ENCODE assay signal across 8 cellular contexts in genomic region chr6:110999634-111000270, GRCh38. TPM values are rescaled to one million over a fixed set of nuclear protein-coding genes. Genes with fewer than 3 reads are reported as not detected.
A peak's percentile ranks its signal among the peaks of the same experiment; 100 is the strongest.
DNase-seq lines count a peak whose midpoint lies in the region; ATAC-seq and TF ChIP-seq lines count a peak whose summit lies in the region.

No MANE protein-coding gene starts in this region.

- no peak overlapping the region for H3K9ac ChIP-seq in liver (ENCODE audit: low read depth in 1 of 2, low read length in 2 of 2)

- peaks cover 1% of the 10 kb centered on the region; the same call in 1 of the 2 replicates for H3K4me1 Mint-ChIP-seq in HFFc6 (ENCODE audit: low read depth)

- POLR2A ChIA-PET in BJ (lab: Charles Lee) = no interaction called here

- H3K4me3 Mint-ChIP-seq in HFFc6 = no peak overlapping the region

- CTCF ChIA-PET in BJ (lab: Yijun Ruan, JAX) = interaction anchor here (0.6 to 4.6 kb wide), 8 partner anchors 9 to 482 kb away, joined by 3 to 28 read pairs (median 3); no protein-coding TSS in a partner anchor

- DNase-seq in BJ (ENCODE audit: low read depth) (no peak), HFFc6 (peak; percentile 22), astrocyte of the cerebellum (ENCODE audit: low read depth) (no peak), middle frontal gyrus (ENCODE audit: extremely low spot score, low spot score) (no peak), right atrium auricular region (ENCODE audit: low spot score) (no peak)
- DNase-seq in activated effector memory CD4-positive, alpha-beta T cell treated with Interleukin-2 at 50 U/mL for 16 hours = no peak

- H3K27me3 ChIP-seq in BJ (ENCODE audit: control insufficient read depth, insufficient read depth, low read length) (no peaks in the 10 kb centered on the region), liver (ENCODE audit: control insufficient read depth in 4 of 4, insufficient read depth in 4 of 4, low read length in 3 of 4) (no peaks in the 10 kb centered on the region), right atrium auricular region (no peaks in the 10 kb centered on the region)

- H3K4me1 ChIP-seq in liver (ENCODE audit: control insufficient read depth in 4 of 4, insufficient read depth in 4 of 4, low read length in 3 of 4) (peaks cover 0 to 3% (median 2%) of the 10 kb centered on the region in 4 donors), right atrium auricular region (no peaks in the 10 kb centered on the region)

- no peak overlapping the region for H3K27ac Mint-ChIP-seq in HFFc6

- H3K27ac ChIP-seq in liver (ENCODE audit: low read depth in 1 of 2, low read length in 2 of 2) (no peak overlapping the region), right atrium auricular region (no peak overlapping the region)

- H3K9me3 ChIP-seq in liver (ENCODE audit: control insufficient read depth in 4 of 4, low read length in 3 of 4) = no peaks in the 10 kb centered on the region
- H3K9me3 ChIP-seq in right atrium auricular region = no peaks in the 10 kb centered on the region

- H3K36me3 ChIP-seq in BJ (ENCODE audit: control insufficient read depth, insufficient read depth, low read length) = peaks cover 11% of the 10 kb centered on the region
- H3K36me3 ChIP-seq in liver (ENCODE audit: control insufficient read depth in 4 of 4, insufficient read depth in 3 of 4, low read depth in 1 of 4, low read length in 3 of 4) = peaks cover 4 to 45% (median 37%) of the 10 kb centered on the region in 4 donors
- H3K36me3 ChIP-seq in right atrium auricular region = peaks cover 55% of the 10 kb centered on the region

- peak; percentile 74 to 80 for TF ChIP-seq RAD21 in liver (IDR thresholded peaks at IDR 0.05)

- 58% methylated on average over 2 of the region's 2 CpGs for WGBS in liver

- H3K27me3 Mint-ChIP-seq in HFFc6 (ENCODE audit: insufficient read depth) = no peaks in the 10 kb centered on the region; the same call in 1 of the 2 replicates

- ATAC-seq in GM18861 (IDR thresholded peaks at IDR 0.05; ENCODE audit: unreplicated experiment) = no peak

- peaks cover 19% of the 10 kb centered on the region for H3K36me3 Mint-ChIP-seq in HFFc6 (ENCODE audit: low read depth)

- no peaks in the 10 kb centered on the region for H3K9me3 Mint-ChIP-seq in HFFc6

- in situ Hi-C loops in astrocyte of the cerebellum (cut with HindIII; ENCODE audit: low sequenced_read_pairs) = no loop called here

- TF ChIP-seq CTCF in BJ (IDR thresholded peaks at IDR 0.05; ENCODE audit: insufficient read depth, low read depth, low read length) = peak; percentile 37
- TF ChIP-seq CTCF in HFFc6 (IDR thresholded peaks at IDR 0.05) = peak; percentile 78
- TF ChIP-seq CTCF in astrocyte of the cerebellum (IDR thresholded peaks at IDR 0.05; ENCODE audit: low read depth, low read length, missing control alignments) = peak; percentile 13
- peak; percentile 35 for TF ChIP-seq CTCF in liver (IDR thresholded peaks at IDR 0.05; ENCODE audit: low read depth, low read length, missing input control)
- TF ChIP-seq CTCF in right atrium auricular region (IDR thresholded peaks at IDR 0.05) = peak in 1 of 2 donors; percentile 56

- H3K4me3 ChIP-seq in BJ (ENCODE audit: low read depth, low read length) = no peak overlapping the region
- no peak overlapping the region for H3K4me3 ChIP-seq in astrocyte of the cerebellum (ENCODE audit: low read depth, low read length)
- H3K4me3 ChIP-seq in liver (ENCODE audit: low read depth in 1 of 3, low read length in 3 of 3) = no peak overlapping the region
- H3K4me3 ChIP-seq in right atrium auricular region = no peak overlapping the region

TF ChIP-seq in liver, 16 proteins besides CTCF, POLR2A, EP300 and RAD21:
- no peak for TF ChIP-seq ZBTB33 (IDR thresholded peaks at IDR 0.05)
- TF ChIP-seq, protein P1, sequence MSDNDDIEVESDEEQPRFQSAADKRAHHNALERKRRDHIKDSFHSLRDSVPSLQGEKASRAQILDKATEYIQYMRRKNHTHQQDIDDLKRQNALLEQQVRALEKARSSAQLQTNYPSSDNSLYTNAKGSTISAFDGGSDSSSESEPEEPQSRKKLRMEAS (IDR thresholded peaks at IDR 0.05) = no peak
- no peak for TF ChIP-seq NR2F2 (IDR thresholded peaks at IDR 0.05)
- no peak for TF ChIP-seq HNF4G (IDR thresholded peaks at IDR 0.05)
- TF ChIP-seq HNF4A (conservative IDR thresholded peaks at IDR 0.05) = no peak
- no peak for TF ChIP-seq TAF1 (conservative IDR thresholded peaks at IDR 0.05)

RNA-seq across cellular contexts. Expression of gene RPF2, which starts 17.9 kb away (rescaled TPM):
- 7.8 and 21.2 TPM in 2 replicates for polyA plus RNA-seq in BJ (2011; rRNA removed)
- 4.9 TPM in 2 replicates for polyA minus RNA-seq in BJ (2011; rRNA and poly(A)+ RNA removed)
- total RNA-seq in HFFc6 (2021; fragmentation: NEBNext Ultra II Directional; extraction: Animal tissue kit (Norgen Biotek cat#: 25700)) = 10 to 100 TPM; 39.3 to 48.7 (median 40.9) TPM
- 10 to 100 TPM in 1 of 2 donors, 1 to 10 TPM in 1; 7.2 to 13.1 TPM for total RNA-seq in liver
- 10 to 100 TPM; 11.9 to 20.8 TPM for polyA plus RNA-seq in liver
- total RNA-seq in right atrium auricular region = 10 to 100 TPM; 22.5 to 27.7 TPM

RNA-seq across cellular contexts. Expression of gene GTF3C6, which starts 41.2 kb away (rescaled TPM):
- polyA plus RNA-seq in BJ (2011; rRNA removed) (9.1 and 32.4 TPM in 2 replicates), liver (10 to 100 TPM; 23.9 to 53.3 TPM)
- polyA minus RNA-seq in BJ (2011; rRNA and poly(A)+ RNA removed) = 2.9 and 4.5 TPM in 2 replicates
- total RNA-seq in HFFc6 (2021; fragmentation: NEBNext Ultra II Directional; extraction: Animal tissue kit (Norgen Biotek cat#: 25700)) = 100 to 1,000 TPM; 119 to 134 (median 127) TPM
- total RNA-seq in liver (10 to 100 TPM; 16.3 to 20.4 TPM), right atrium auricular region (10 to 100 TPM; 51.0 to 78.1 TPM)
